ENCODE assay signal across 1 cellular context in genomic region chr6:37171970-37172812, GRCh38.
TF ChIP-seq lines count a peak whose summit lies in the region.

No MANE protein-coding gene starts in this region.

TF ChIP-seq in HepG2, 621 proteins besides CTCF, POLR2A, EP300 and RAD21 (continued from another document and continues in another):
- 0 out of 2 replicates have a peak, but pooled peaks have one; percentile 48 for TF ChIP-seq ZNF773 (CRISPR knock-in tag; IDR thresholded peaks at IDR 0.05; ENCODE audit: borderline replicate concordance)
- no peak; the same call in 1 of the 2 replicates for TF ChIP-seq ZNF816 (CRISPR knock-in tag; IDR thresholded peaks at IDR 0.05; ENCODE audit: borderline replicate concordance)
- TF ChIP-seq THRA (CRISPR knock-in tag; IDR thresholded peaks at IDR 0.05; ENCODE audit: borderline replicate concordance) = peak; percentile 89
- TF ChIP-seq FOSL2 (CRISPR knock-in tag; IDR thresholded peaks at IDR 0.05) = peak; percentile 90
- TF ChIP-seq E2F5 (CRISPR knock-in tag; conservative IDR thresholded peaks at IDR 0.05) = no peak
- no peak for TF ChIP-seq ZNF570 (CRISPR knock-in tag; IDR thresholded peaks at IDR 0.05; ENCODE audit: borderline replicate concordance)
- TF ChIP-seq YEATS2 (CRISPR knock-in tag; IDR thresholded peaks at IDR 0.05; ENCODE audit: borderline replicate concordance) = peak; percentile 46; the same call in 1 of the 2 replicates
- peak; percentile 87 for TF ChIP-seq NKX3-1 (CRISPR knock-in tag; IDR thresholded peaks at IDR 0.05)
- TF ChIP-seq ZFP41 (CRISPR knock-in tag; IDR thresholded peaks at IDR 0.05; ENCODE audit: borderline replicate concordance) = no peak
- peak; percentile 35; the same call in 1 of the 2 replicates for TF ChIP-seq ZNF142 (CRISPR knock-in tag; IDR thresholded peaks at IDR 0.05)
- peak; percentile 34; the same call in 1 of the 2 replicates for TF ChIP-seq BCL3 (CRISPR knock-in tag; IDR thresholded peaks at IDR 0.05)
- no peak for TF ChIP-seq ZFP36 (IDR thresholded peaks at IDR 0.05; ENCODE audit: borderline replicate concordance, low read depth, low read length, partially characterized antibody)
- peak; percentile 67; the same call in 1 of the 2 replicates for TF ChIP-seq HMG20A (CRISPR knock-in tag; IDR thresholded peaks at IDR 0.05; ENCODE audit: borderline replicate concordance)
- peak; percentile 6 to 47; a peak in 3 of 4 replicates for TF ChIP-seq NR2F1 (CRISPR knock-in tag; IDR thresholded peaks at IDR 0.05)
- TF ChIP-seq ZNF34 (CRISPR knock-in tag; IDR thresholded peaks at IDR 0.05; ENCODE audit: borderline replicate concordance) = 0 out of 2 replicates have a peak, but pooled peaks have one; percentile 9
- peak; percentile 68; the same call in 1 of the 2 replicates for TF ChIP-seq ZNF770 (CRISPR knock-in tag; IDR thresholded peaks at IDR 0.05)
- 0 out of 2 replicates have a peak, but pooled peaks have one; percentile 25 for TF ChIP-seq POLR2G (IDR thresholded peaks at IDR 0.05; ENCODE audit: low read depth, low read length)
- TF ChIP-seq ZBTB33 (CRISPR knock-in tag; IDR thresholded peaks at IDR 0.05) = peak; percentile 42; the same call in 1 of the 2 replicates
- 0 out of 2 replicates have a peak, but pooled peaks have one; percentile 37 for TF ChIP-seq ONECUT2 (CRISPR knock-in tag; IDR thresholded peaks at IDR 0.05)
- no peak for TF ChIP-seq ARID2 (CRISPR knock-in tag; IDR thresholded peaks at IDR 0.05; ENCODE audit: borderline replicate concordance)
- TF ChIP-seq ZNF605 (CRISPR knock-in tag; IDR thresholded peaks at IDR 0.05) = peak; percentile 35
- TF ChIP-seq CEBPB (IDR thresholded peaks at IDR 0.05; ENCODE audit: borderline replicate concordance, low read depth, low read length) = peak; percentile 54; the same call in 1 of the 2 replicates
- peak; percentile 78 for TF ChIP-seq GFI1 (CRISPR knock-in tag; IDR thresholded peaks at IDR 0.05; ENCODE audit: borderline replicate concordance)
- TF ChIP-seq ETV6 (CRISPR knock-in tag; conservative IDR thresholded peaks at IDR 0.05) = 0 out of 2 replicates have a peak, but pooled peaks have one; percentile 68
- peak; percentile 88 for TF ChIP-seq ZNF331 (CRISPR knock-in tag; IDR thresholded peaks at IDR 0.05)
- peak; percentile 48; the same call in 1 of the 2 replicates for TF ChIP-seq BRD4 (CRISPR knock-in tag; IDR thresholded peaks at IDR 0.05)
- peak; percentile 56; the same call in 1 of the 2 replicates for TF ChIP-seq PRDM15 (CRISPR knock-in tag; IDR thresholded peaks at IDR 0.05)
- TF ChIP-seq ZNF205 (CRISPR knock-in tag; IDR thresholded peaks at IDR 0.05) = peak; percentile 89
- TF ChIP-seq SMARCE1 (IDR thresholded peaks at IDR 0.05; ENCODE audit: borderline replicate concordance) = no peak
- TF ChIP-seq SRY (CRISPR knock-in tag; IDR thresholded peaks at IDR 0.05) = peak; percentile 62; the same call in 1 of the 2 replicates
- TF ChIP-seq GATA4 (IDR thresholded peaks at IDR 0.05; ENCODE audit: borderline replicate concordance, low read depth) = 0 out of 2 replicates have a peak, but pooled peaks have one; percentile 73
- TF ChIP-seq ZNF496 (CRISPR knock-in tag; IDR thresholded peaks at IDR 0.05; ENCODE audit: insufficient replicate concordance) = no peak
- TF ChIP-seq SP140L (CRISPR knock-in tag; IDR thresholded peaks at IDR 0.05; ENCODE audit: borderline replicate concordance) = 0 out of 2 replicates have a peak, but pooled peaks have one; percentile 34
- TF ChIP-seq ZNF446 (CRISPR knock-in tag; IDR thresholded peaks at IDR 0.05) = no peak
- TF ChIP-seq ZNF441 (CRISPR knock-in tag; IDR thresholded peaks at IDR 0.05; ENCODE audit: borderline replicate concordance) = peak; percentile 25; the same call in 1 of the 2 replicates
- TF ChIP-seq ZBTB8A (CRISPR knock-in tag; IDR thresholded peaks at IDR 0.05; ENCODE audit: borderline replicate concordance, low read depth) = peak; percentile 34; the same call in 1 of the 2 replicates
- peak; percentile 81 for TF ChIP-seq ZBTB7B (CRISPR knock-in tag; IDR thresholded peaks at IDR 0.05)
- peak; percentile 70 for TF ChIP-seq GATAD1 (CRISPR knock-in tag; IDR thresholded peaks at IDR 0.05)
- TF ChIP-seq RCOR2 (CRISPR knock-in tag; IDR thresholded peaks at IDR 0.05) = peak; percentile 59; the same call in 1 of the 2 replicates
- TF ChIP-seq SALL2 (CRISPR knock-in tag; IDR thresholded peaks at IDR 0.05) = peak; percentile 88
- TF ChIP-seq ZFP37 (CRISPR knock-in tag; IDR thresholded peaks at IDR 0.05; ENCODE audit: borderline replicate concordance) = 0 out of 2 replicates have a peak, but pooled peaks have one; percentile 28
- TF ChIP-seq KDM2A (CRISPR knock-in tag; IDR thresholded peaks at IDR 0.05; ENCODE audit: borderline replicate concordance, low read depth) = peak; percentile 41; the same call in 1 of the 2 replicates
- TF ChIP-seq HOXD1 (CRISPR knock-in tag; IDR thresholded peaks at IDR 0.05) = peak; percentile 72; the same call in 1 of the 2 replicates
- TF ChIP-seq ZNF160 (CRISPR knock-in tag; IDR thresholded peaks at IDR 0.05) = peak; percentile 75; the same call in 1 of the 2 replicates
- TF ChIP-seq TGIF2 (CRISPR knock-in tag; IDR thresholded peaks at IDR 0.05) = peak; percentile 88; the same call in 1 of the 2 replicates
- TF ChIP-seq KLF12 (CRISPR knock-in tag; IDR thresholded peaks at IDR 0.05; ENCODE audit: borderline replicate concordance) = peak; percentile 63; the same call in 1 of the 2 replicates
- 0 out of 2 replicates have a peak, but pooled peaks have one; percentile 29 for TF ChIP-seq ZNF543 (CRISPR knock-in tag; IDR thresholded peaks at IDR 0.05)
